Comparison of ENCODE assay signal across 8 cellular contexts in genomic region chr2:186862869-186863709, GRCh38. TPM values are rescaled to one million over a fixed set of nuclear protein-coding genes. Genes with fewer than 3 reads are reported as not detected.
DNase-seq lines count a peak whose midpoint lies in the region; ATAC-seq and TF ChIP-seq lines count a peak whose summit lies in the region.

No MANE protein-coding gene starts in this region.

- BruUV-seq in OCI-LY7 (replicated peaks; lab: Mats Ljungman, UMichigan): no TSS peak

- no peaks in the 10 kb centered on the region for H3K9me2 ChIP-seq in OCI-LY7 (ENCODE audit: insufficient read depth, low read length)

- no peak overlapping the region for H3K27ac ChIP-seq in OCI-LY7 (ENCODE audit: low read depth, low read length, poor library complexity, severe bottlenecking)

- no peak overlapping the region for H3K4me3 Mint-ChIP-seq in osteocyte (ENCODE audit: unreplicated experiment)
- H3K4me3 Mint-ChIP-seq in activated naive CD8-positive, alpha-beta T cell treated with anti-CD3 and anti-CD28 coated beads, Interleukin-2, amount 50 U/mL, for 24 hours: no peak overlapping the region
- no peak overlapping the region for H3K4me3 Mint-ChIP-seq in activated CD8-positive, alpha-beta memory T cell treated with anti-CD3 and anti-CD28 coated beads, Interleukin-2, amount 10 ng/mL, durations not matched to agents 7 days and 5 days

- POLR2A ChIA-PET in OCI-LY7 (lab: Charles Lee): interaction anchor here (0.6 to 1.3 kb wide), 3 partner anchors 9 to 895 kb away, joined by 3 read pairs; no protein-coding TSS in a partner anchor

- no peaks in the 10 kb centered on the region for H4K20me1 ChIP-seq in OCI-LY7 (ENCODE audit: insufficient read depth, low read length)

- no peaks in the 10 kb centered on the region for H3K36me3 ChIP-seq in OCI-LY7 (ENCODE audit: insufficient read depth, low read length)

- ATAC-seq in Right ventricle myocardium inferior: peak; percentile 37
- ATAC-seq in HG03139 (IDR thresholded peaks at IDR 0.05; ENCODE audit: unreplicated experiment): peak; percentile 58
- no peak for ATAC-seq in activated naive CD8-positive, alpha-beta T cell treated with anti-CD3 and anti-CD28 coated beads, Interleukin-2, amount 50 U/mL, for 24 hours
- ATAC-seq in activated CD8-positive, alpha-beta memory T cell treated with anti-CD3 and anti-CD28 coated beads, Interleukin-2, amount 10 ng/mL, durations not matched to agents 7 days and 5 days: no peak

- H3K27me3 Mint-ChIP-seq in osteocyte (ENCODE audit: unreplicated experiment): peaks cover 4% of the 10 kb centered on the region
- H3K27me3 Mint-ChIP-seq in activated naive CD8-positive, alpha-beta T cell treated with anti-CD3 and anti-CD28 coated beads, Interleukin-2, amount 50 U/mL, for 24 hours: no peaks in the 10 kb centered on the region
- H3K27me3 Mint-ChIP-seq in activated CD8-positive, alpha-beta memory T cell treated with anti-CD3 and anti-CD28 coated beads, Interleukin-2, amount 10 ng/mL, durations not matched to agents 7 days and 5 days: no peaks in the 10 kb centered on the region

- CTCF ChIA-PET in OCI-LY7 (lab: Charles Lee; ENCODE audit: unreplicated experiment): no interaction called here
- CTCF ChIA-PET in activated CD8-positive, alpha-beta memory T cell treated with anti-CD3 and anti-CD28 coated beads, Interleukin-2, amount 10 ng/mL, durations not matched to agents 7 days and 5 days (lab: Charles Lee): no interaction called here

- H3K4me2 ChIP-seq in OCI-LY7 (ENCODE audit: low read length): no peak overlapping the region

- no peak overlapping the region for H2AFZ ChIP-seq in OCI-LY7 (ENCODE audit: low read length)

- H3K4me1 Mint-ChIP-seq in osteocyte (ENCODE audit: unreplicated experiment): no peaks in the 10 kb centered on the region
- no peaks in the 10 kb centered on the region for H3K4me1 Mint-ChIP-seq in activated naive CD8-positive, alpha-beta T cell treated with anti-CD3 and anti-CD28 coated beads, Interleukin-2, amount 50 U/mL, for 24 hours
- H3K4me1 Mint-ChIP-seq in activated CD8-positive, alpha-beta memory T cell treated with anti-CD3 and anti-CD28 coated beads, Interleukin-2, amount 10 ng/mL, durations not matched to agents 7 days and 5 days: no peaks in the 10 kb centered on the region

- TF ChIP-seq POLR2A in erythroblast (IDR thresholded peaks at IDR 0.05; ENCODE audit: low read length): no peak

- peak; percentile 81 for TF ChIP-seq CTCF in OCI-LY7 (conservative IDR thresholded peaks at IDR 0.05; ENCODE audit: low read length)
- TF ChIP-seq CTCF in osteocyte (IDR thresholded peaks at IDR 0.05): peak; percentile 82

- no peaks in the 10 kb centered on the region for H3K9me3 ChIP-seq in OCI-LY7 (ENCODE audit: low read length)

- no peaks in the 10 kb centered on the region for H3K36me3 Mint-ChIP-seq in osteocyte (ENCODE audit: unreplicated experiment)
- no peaks in the 10 kb centered on the region for H3K36me3 Mint-ChIP-seq in activated naive CD8-positive, alpha-beta T cell treated with anti-CD3 and anti-CD28 coated beads, Interleukin-2, amount 50 U/mL, for 24 hours (ENCODE audit: low read depth)
- H3K36me3 Mint-ChIP-seq in activated CD8-positive, alpha-beta memory T cell treated with anti-CD3 and anti-CD28 coated beads, Interleukin-2, amount 10 ng/mL, durations not matched to agents 7 days and 5 days: no peaks in the 10 kb centered on the region

- DNase-seq in Right ventricle myocardium inferior (ENCODE audit: missing footprints): no peak
- no peak for DNase-seq in cardiac septum (ENCODE audit: low spot score)
- DNase-seq in OCI-LY7 (ENCODE audit: low spot score): peak; percentile 19
- peak; percentile 16 to 56 for DNase-seq in erythroblast (lab: John Stamatoyannopoulos, UW)
- no peak for DNase-seq in osteocyte (ENCODE audit: extremely low spot score, unreplicated experiment)
- DNase-seq in activated naive CD8-positive, alpha-beta T cell treated with anti-CD3 and anti-CD28 coated beads, Interleukin-2, amount 50 U/mL, for 24 hours: no peak
- no peak for DNase-seq in activated CD8-positive, alpha-beta memory T cell treated with anti-CD3 and anti-CD28 coated beads, Interleukin-2, amount 10 ng/mL, durations not matched to agents 7 days and 5 days

- H3K27ac Mint-ChIP-seq in osteocyte (ENCODE audit: unreplicated experiment): no peak overlapping the region
- no peak overlapping the region for H3K27ac Mint-ChIP-seq in activated naive CD8-positive, alpha-beta T cell treated with anti-CD3 and anti-CD28 coated beads, Interleukin-2, amount 50 U/mL, for 24 hours
- no peak overlapping the region for H3K27ac Mint-ChIP-seq in activated CD8-positive, alpha-beta memory T cell treated with anti-CD3 and anti-CD28 coated beads, Interleukin-2, amount 10 ng/mL, durations not matched to agents 7 days and 5 days

- intact Hi-C loops in Right ventricle myocardium inferior (cut with DNase I) (loop anchor here (2.0 to 10.0 kb wide), 3 partner anchors 442 to 722 kb away; no protein-coding TSS in a partner anchor), cardiac septum (cut with DNase I) (loop anchor here (2.0 to 10.0 kb wide), 2 partner anchors 132 to 594 kb away; no protein-coding TSS in a partner anchor), OCI-LY7 (cut with micrococcal nuclease; ENCODE audit: unreplicated experiment) (loop anchor here (5.0 kb wide), 1 partner anchor 589 kb away; no protein-coding TSS in a partner anchor)

- no peaks in the 10 kb centered on the region for H3K9me3 Mint-ChIP-seq in osteocyte (ENCODE audit: unreplicated experiment)
- H3K9me3 Mint-ChIP-seq in activated naive CD8-positive, alpha-beta T cell treated with anti-CD3 and anti-CD28 coated beads, Interleukin-2, amount 50 U/mL, for 24 hours: no peaks in the 10 kb centered on the region
- no peaks in the 10 kb centered on the region for H3K9me3 Mint-ChIP-seq in activated CD8-positive, alpha-beta memory T cell treated with anti-CD3 and anti-CD28 coated beads, Interleukin-2, amount 10 ng/mL, durations not matched to agents 7 days and 5 days (ENCODE audit: low read depth)

- H3K4me1 ChIP-seq in OCI-LY7 (ENCODE audit: insufficient read depth, low read length, poor library complexity, severe bottlenecking): no peaks in the 10 kb centered on the region

- H3K79me2 ChIP-seq in OCI-LY7 (ENCODE audit: insufficient read depth, low read depth, low read length): no peaks in the 10 kb centered on the region

- H3K4me3 ChIP-seq in OCI-LY7 (ENCODE audit: low read depth, low read length, poor library complexity, severe bottlenecking): no peak overlapping the region

RNA-seq across cellular contexts. Expression of gene ZSWIM2, which starts 14.1 kb away (rescaled TPM):
- not detected for total RNA-seq in Right ventricle myocardium inferior
- not detected for total RNA-seq in cardiac septum
- not detected in 2 replicates for total RNA-seq in OCI-LY7 (2014; rRNA removed; shearing (Covaris generic))
- not detected in 2 replicates for total RNA-seq in OCI-LY7 (2022)
- not detected in 2 replicates for total RNA-seq in osteocyte
- not detected for total RNA-seq in activated CD8-positive, alpha-beta memory T cell treated with anti-CD3 and anti-CD28 coated beads, Interleukin-2, amount 10 ng/mL, durations not matched to agents 7 days and 5 days

Comparison
In these comparisons a context has a peak if more than half of its experiments do, and no peak if none do; other contexts are left out.
1. ATAC-seq: peak in Right ventricle myocardium inferior (single experiment) and HG03139 (single experiment); none in activated naive CD8-positive, alpha-beta T cell treated with anti-CD3 and anti-CD28 coated beads, Interleukin-2, amount 50 U/mL, for 24 hours (single experiment) and activated CD8-positive, alpha-beta memory T cell treated with anti-CD3 and anti-CD28 coated beads, Interleukin-2, amount 10 ng/mL, durations not matched to agents 7 days and 5 days (single experiment).
2. DNase-seq: peak in OCI-LY7 (single experiment) and erythroblast (2 of 2); none in Right ventricle myocardium inferior (single experiment), cardiac septum (single experiment), osteocyte (single experiment), activated naive CD8-positive, alpha-beta T cell treated with anti-CD3 and anti-CD28 coated beads, Interleukin-2, amount 50 U/mL, for 24 hours (single experiment) and activated CD8-positive, alpha-beta memory T cell treated with anti-CD3 and anti-CD28 coated beads, Interleukin-2, amount 10 ng/mL, durations not matched to agents 7 days and 5 days (single experiment).